In the genomic region with DNA sequence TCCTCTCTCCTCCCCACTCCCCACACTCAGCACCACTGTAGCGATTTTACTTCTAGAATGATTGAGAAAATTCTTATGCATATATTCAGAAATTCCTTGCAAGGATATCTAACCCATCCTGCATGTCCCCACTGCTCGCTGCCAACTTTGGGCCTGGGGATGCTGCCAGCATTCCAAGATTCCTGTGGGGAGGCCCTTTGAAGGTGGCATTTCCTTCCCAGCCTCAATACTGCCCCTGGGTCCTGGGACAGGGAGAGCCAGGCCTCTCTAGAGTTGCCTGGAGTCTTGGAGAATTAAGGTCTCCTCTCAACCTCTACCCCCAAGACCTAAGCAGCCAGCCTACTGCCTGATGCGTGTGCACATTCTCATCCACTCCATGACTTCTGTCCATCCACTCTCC, we compare ENCODE assay signal across 26 cellular contexts.
"Had no signal": no experiment of that assay in that cellular context is flagged by ENCODE, and none has a peak within 500 bp of the region (broad histone marks: within the 10 kb centered on the region; RNA-seq: fewer than 3 reads in every experiment).

No MANE protein-coding gene starts in this region.

- H3K4me3 Mint-ChIP-seq: activated T-cell treated with anti-CD3 and anti-CD28 coated beads, Interleukin-2, amount 50 U/mL, for 72 hours; brain; memory B cell; natural killer cell treated with Interleukin-12 subunit alpha and Interleukin-12 subunit beta and Interleukin-15 and Interleukin-18, amount 100 ng/mL, for 72 hours; stimulated activated memory B cell treated with anti-CD40 and anti-IgM and Interleukin-4, amounts not matched to agents 10 μg/mL and 1 μg/mL and 100 μg/mL, for 72 hours had no signal

- ATAC-seq: activated naive CD4-positive, alpha-beta T cell treated with anti-CD3 and anti-CD28 coated beads, Interleukin-2, amount 50 U/mL, for 72 hours; activated T-cell treated with anti-CD3 and anti-CD28 coated beads, Interleukin-2, amount 50 U/mL, for 72 hours; gastrocnemius medialis; left ventricle myocardium superior; natural killer cell treated with Interleukin-12 subunit alpha and Interleukin-12 subunit beta and Interleukin-15 and Interleukin-18, amount 100 ng/mL, for 72 hours; stimulated activated memory B cell treated with anti-CD40 and anti-IgM and Interleukin-4, amounts not matched to agents 10 μg/mL and 1 μg/mL and 100 μg/mL, for 72 hours had no signal

- H3K4me1 ChIP-seq: colonic mucosa, gastrocnemius medialis, spleen had no signal

- H3K27ac ChIP-seq: colonic mucosa, gastrocnemius medialis, sigmoid colon, spleen, thoracic aorta had no signal

- H3K36me3 Mint-ChIP-seq: activated naive CD4-positive, alpha-beta T cell treated with anti-CD3 and anti-CD28 coated beads, Interleukin-2, amount 50 U/mL, for 72 hours; brain; memory B cell; natural killer cell treated with Interleukin-12 subunit alpha and Interleukin-12 subunit beta and Interleukin-15 and Interleukin-18, amount 100 ng/mL, for 72 hours; stimulated activated memory B cell treated with anti-CD40 and anti-IgM and Interleukin-4, amounts not matched to agents 10 μg/mL and 1 μg/mL and 100 μg/mL, for 72 hours had no signal

- H3K27ac Mint-ChIP-seq: activated naive CD4-positive, alpha-beta T cell treated with anti-CD3 and anti-CD28 coated beads, Interleukin-2, amount 50 U/mL, for 72 hours; activated T-cell treated with anti-CD3 and anti-CD28 coated beads, Interleukin-2, amount 50 U/mL, for 72 hours; memory B cell; natural killer cell treated with Interleukin-12 subunit alpha and Interleukin-12 subunit beta and Interleukin-15 and Interleukin-18, amount 100 ng/mL, for 72 hours; stimulated activated memory B cell treated with anti-CD40 and anti-IgM and Interleukin-4, amounts not matched to agents 10 μg/mL and 1 μg/mL and 100 μg/mL, for 72 hours had no signal

- H3K36me3 ChIP-seq: adrenal gland, colonic mucosa, gastrocnemius medialis, sigmoid colon, spleen, thoracic aorta had no signal

- H3K9me3 ChIP-seq: adrenal gland, colonic mucosa, gastrocnemius medialis, sigmoid colon, spleen, thoracic aorta had no signal

- H3K9me3 Mint-ChIP-seq: activated T-cell treated with anti-CD3 and anti-CD28 coated beads, Interleukin-2, amount 50 U/mL, for 72 hours; brain; natural killer cell treated with Interleukin-12 subunit alpha and Interleukin-12 subunit beta and Interleukin-15 and Interleukin-18, amount 100 ng/mL, for 72 hours had no signal

- H3K27me3 Mint-ChIP-seq: brain; memory B cell; natural killer cell treated with Interleukin-12 subunit alpha and Interleukin-12 subunit beta and Interleukin-15 and Interleukin-18, amount 100 ng/mL, for 72 hours; stimulated activated memory B cell treated with anti-CD40 and anti-IgM and Interleukin-4, amounts not matched to agents 10 μg/mL and 1 μg/mL and 100 μg/mL, for 72 hours had no signal

- H3K4me3 ChIP-seq: adrenal gland, colonic mucosa, gastrocnemius medialis, sigmoid colon, spleen, thoracic aorta had no signal

- DNase-seq: activated CD4-positive, alpha-beta T cell treated with anti-CD3 and anti-CD28 coated beads, Interleukin-2, amount 50 U/mL, for 1 hour; activated CD4-positive, CD25-positive, alpha-beta regulatory T cell treated with anti-CD3 and anti-CD28 coated beads, Interleukin-2, amount 50 U/mL, for 72 hours; activated CD8-positive, alpha-beta memory T cell treated with anti-CD3 and anti-CD28 coated beads for 24 hours; activated gamma-delta T cell; activated T-cell treated with anti-CD3 and anti-CD28 coated beads, Interleukin-2, amount 50 U/mL, for 72 hours; adrenal gland; caudate nucleus; colonic mucosa; erythroblast; gastrocnemius medialis; head of caudate nucleus; kidney glomerular epithelial cell; left ventricle myocardium superior; nucleus accumbens; posterior cingulate gyrus; sigmoid colon; spleen; stimulated activated CD4-positive, alpha-beta T cell treated with anti-CD3 and anti-CD28 coated beads, Interleukin-4, amount 100 ng/mL, for 4 hours; T-helper 1 cell; T-helper 9 cell had no signal

- H3K4me1 Mint-ChIP-seq: memory B cell; stimulated activated memory B cell treated with anti-CD40 and anti-IgM and Interleukin-4, amounts not matched to agents 10 μg/mL and 1 μg/mL and 100 μg/mL, for 72 hours had no signal

- H3K27me3 ChIP-seq: adrenal gland, colonic mucosa, gastrocnemius medialis, sigmoid colon, spleen had no signal
